ENCODE assay signal across 9 cellular contexts in genomic region chr12:126663304-126664094, GRCh38.
A peak's percentile ranks its signal among the peaks of the same experiment; 100 is the strongest.
DNase-seq lines count a peak whose midpoint lies in the region; ATAC-seq and TF ChIP-seq lines count a peak whose summit lies in the region.
"Had no signal": no experiment of that assay in that cellular context is flagged by ENCODE, and none has a peak within 500 bp of the region (broad histone marks: within the 10 kb centered on the region; RNA-seq: fewer than 3 reads in every experiment).

No MANE protein-coding gene starts in this region.

- H3K27me3 Mint-ChIP-seq in effector memory CD8-positive, alpha-beta T cell = peaks cover 19 to 20% of the 10 kb centered on the region in 2 donors
- H3K27me3 Mint-ChIP-seq: activated naive CD4-positive, alpha-beta T cell treated with anti-CD3 and anti-CD28 coated beads, Interleukin-2, amount 50 U/mL, for 24 hours; stimulated activated naive B cell treated with anti-CD40 and anti-IgM and Interleukin-4, amounts not matched to agents 10 μg/mL and 1 μg/mL and 100 μg/mL, for 72 hours had no signal

- H3K4me3 Mint-ChIP-seq in effector memory CD8-positive, alpha-beta T cell = no peak overlapping the region
- H3K4me3 Mint-ChIP-seq: activated naive CD4-positive, alpha-beta T cell treated with anti-CD3 and anti-CD28 coated beads, Interleukin-2, amount 50 U/mL, for 24 hours; stimulated activated naive B cell treated with anti-CD40 and anti-IgM and Interleukin-4, amounts not matched to agents 10 μg/mL and 1 μg/mL and 100 μg/mL, for 72 hours had no signal

- TF ChIP-seq CTCF in HL-60 (IDR thresholded peaks at IDR 0.05; ENCODE audit: insufficient read depth, low read length) = peak; percentile 12

- H3K9me3 ChIP-seq in SJCRH30 (replicated peaks) = no peaks in the 10 kb centered on the region

- H3K27ac ChIP-seq in HL-60 (replicated peaks) = no peak overlapping the region
- H3K27ac ChIP-seq in SJCRH30 = no peak overlapping the region

- peaks cover 15 to 31% of the 10 kb centered on the region in 2 donors for H3K9me3 Mint-ChIP-seq in effector memory CD8-positive, alpha-beta T cell

- no peak overlapping the region for H3K4me3 ChIP-seq in HL-60 (replicated peaks; ENCODE audit: insufficient read depth, low read length)
- no peak overlapping the region for H3K4me3 ChIP-seq in SJCRH30

- no peaks in the 10 kb centered on the region for H3K36me3 Mint-ChIP-seq in effector memory CD8-positive, alpha-beta T cell (ENCODE audit: insufficient read depth)
- H3K36me3 Mint-ChIP-seq: activated naive CD4-positive, alpha-beta T cell treated with anti-CD3 and anti-CD28 coated beads, Interleukin-2, amount 50 U/mL, for 24 hours; stimulated activated naive B cell treated with anti-CD40 and anti-IgM and Interleukin-4, amounts not matched to agents 10 μg/mL and 1 μg/mL and 100 μg/mL, for 72 hours had no signal

- ATAC-seq in GM21529 (IDR thresholded peaks at IDR 0.05; ENCODE audit: unreplicated experiment) = no peak
- no peak for ATAC-seq in effector memory CD8-positive, alpha-beta T cell (replicated peaks)
- ATAC-seq: stimulated activated naive B cell treated with anti-CD40 and anti-IgM and Interleukin-4, amounts not matched to agents 10 μg/mL and 1 μg/mL and 100 μg/mL, for 72 hours had no signal

- H3K36me3 ChIP-seq in SJCRH30 = no peaks in the 10 kb centered on the region

- no peak overlapping the region for H3K27ac Mint-ChIP-seq in effector memory CD8-positive, alpha-beta T cell
- H3K27ac Mint-ChIP-seq: activated naive CD4-positive, alpha-beta T cell treated with anti-CD3 and anti-CD28 coated beads, Interleukin-2, amount 50 U/mL, for 24 hours; stimulated activated naive B cell treated with anti-CD40 and anti-IgM and Interleukin-4, amounts not matched to agents 10 μg/mL and 1 μg/mL and 100 μg/mL, for 72 hours had no signal

- H3K4me1 Mint-ChIP-seq in effector memory CD8-positive, alpha-beta T cell (ENCODE audit: low read depth in 2 of 2) = no peaks in the 10 kb centered on the region
- H3K4me1 Mint-ChIP-seq: activated naive CD4-positive, alpha-beta T cell treated with anti-CD3 and anti-CD28 coated beads, Interleukin-2, amount 50 U/mL, for 24 hours; stimulated activated naive B cell treated with anti-CD40 and anti-IgM and Interleukin-4, amounts not matched to agents 10 μg/mL and 1 μg/mL and 100 μg/mL, for 72 hours had no signal

- H3K27me3 ChIP-seq in HL-60 (ENCODE audit: insufficient read depth, poor library complexity, severe bottlenecking) = no peaks in the 10 kb centered on the region
- H3K27me3 ChIP-seq in SJCRH30 = no peaks in the 10 kb centered on the region

- no peaks in the 10 kb centered on the region for H3K4me1 ChIP-seq in SJCRH30

- DNase-seq in Daoy (ENCODE audit: low read depth) (peak; percentile 19), HL-60 (ENCODE audit: low read depth in 1 of 2, low spot score in 1 of 2) (peak in 1 of 2 experiments; percentile 15), SJCRH30 (peak; percentile 2 to 47), kidney tubule cell (ENCODE audit: low spot score) (peak; percentile 2), retina (no peak)
- no peak for DNase-seq in effector memory CD8-positive, alpha-beta T cell
- DNase-seq: stimulated activated naive B cell treated with anti-CD40 and anti-IgM and Interleukin-4, amounts not matched to agents 10 μg/mL and 1 μg/mL and 100 μg/mL, for 72 hours had no signal

Comparison
In these comparisons a context has a peak if more than half of its experiments do, and no peak if none do; other contexts are left out.
1. DNase-seq: peak in Daoy (single experiment), SJCRH30 (2 of 2) and kidney tubule cell (single experiment); none in effector memory CD8-positive, alpha-beta T cell (0 of 3) and retina (single experiment).